In genomic region chr22:21532863-21533648, GRCh38 we compare ENCODE assay signal across 2 cellular contexts. TPM values are rescaled to one million over a fixed set of nuclear protein-coding genes. Genes with fewer than 3 reads are reported as not detected.
"Had no signal": no experiment of that assay in that cellular context is flagged by ENCODE, and none has a peak within 500 bp of the region (broad histone marks: within the 10 kb centered on the region; RNA-seq: fewer than 3 reads in every experiment).

No MANE protein-coding gene starts in this region.

RNA-seq across cellular contexts. Expression of gene RIMBP3C, which starts 18.2 kb away (rescaled TPM):
- total RNA-seq: H1, HT-29 had no signal
